Comparison of ENCODE assay signal across 21 cellular contexts in the genomic region with DNA sequence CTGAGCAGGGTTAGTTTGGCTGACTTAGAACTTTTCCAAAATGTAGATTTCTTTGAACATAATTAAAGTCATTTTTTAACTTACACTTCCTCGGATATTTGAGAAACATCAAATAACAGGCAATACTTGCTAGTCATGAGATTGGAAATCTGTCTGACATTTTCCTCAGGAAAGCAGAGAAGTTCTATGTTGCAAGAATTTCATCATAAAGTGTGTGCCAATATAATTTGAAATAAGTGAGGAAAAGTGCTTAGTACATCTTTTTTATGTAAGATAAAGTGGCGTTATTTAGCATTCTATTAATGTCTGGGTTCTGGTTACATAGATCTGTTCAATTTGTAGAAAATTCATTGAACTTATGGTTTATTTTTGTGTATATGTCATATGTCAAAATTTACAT. TPM values are rescaled to one million over a fixed set of nuclear protein-coding genes. Genes with fewer than 3 reads are reported as not detected.
DNase-seq lines count a peak whose midpoint lies in the region; ATAC-seq and TF ChIP-seq lines count a peak whose summit lies in the region.
"Had no signal": no experiment of that assay in that cellular context is flagged by ENCODE, and none has a peak within 500 bp of the region (broad histone marks: within the 10 kb centered on the region; RNA-seq: fewer than 3 reads in every experiment).

No MANE protein-coding gene starts in this region.

- H3K4me1 ChIP-seq in subcutaneous abdominal adipose tissue (ENCODE audit: control insufficient read depth in 5 of 5, insufficient read depth in 5 of 5, low read length in 5 of 5) = peaks cover 0 to 37% (median 9%) of the 10 kb centered on the region in 5 donors

- DNase-seq in SIG-M5 treated with dmso at 0.1 percent for 504 hours (lab: John Stamatoyannopoulos, UW; ENCODE audit: unreplicated experiment) (peak; percentile 7), SIG-M5 (lab: John Stamatoyannopoulos, UW) (no peak), amniotic epithelial cell (ENCODE audit: low read depth) (peak; percentile 62), left lobe of liver (ENCODE audit: low spot score) (no peak), osteocyte (ENCODE audit: extremely low spot score, unreplicated experiment) (no peak), germinal center (ENCODE audit: low spot score) (no peak)
- DNase-seq: Calu3; CD4-positive, CD25-positive, alpha-beta regulatory T cell; DMS79 treated with DMSO at 0.1 percent for 48 hours; MV-4-11; NCI-H1436; NCI-H2081; NCI-H524; RPMI8226 had no signal

- no peak overlapping the region for H3K4me3 ChIP-seq in subcutaneous abdominal adipose tissue (ENCODE audit: low read depth in 1 of 5, low read length in 5 of 5)
- H3K4me3 ChIP-seq: HAP-1, SJSA1 had no signal

- H3K27me3 ChIP-seq in subcutaneous abdominal adipose tissue (ENCODE audit: control insufficient read depth in 5 of 5, insufficient read depth in 4 of 5, low read length in 5 of 5) = no peaks in the 10 kb centered on the region
- H3K27me3 ChIP-seq: SJSA1 had no signal

- ATAC-seq in left lobe of liver (peak; percentile 16), HG03521 (IDR thresholded peaks at IDR 0.05; ENCODE audit: unreplicated experiment) (no peak)

- H3K9me3 Mint-ChIP-seq in osteocyte (ENCODE audit: unreplicated experiment) = no peaks in the 10 kb centered on the region
- H3K9me3 Mint-ChIP-seq: CD4-positive, CD25-positive, alpha-beta regulatory T cell had no signal

- H3K27ac ChIP-seq in subcutaneous abdominal adipose tissue (ENCODE audit: low read depth, low read length) = peak overlapping the region; percentile 20
- H3K27ac ChIP-seq: SJSA1 had no signal

- no peaks in the 10 kb centered on the region for H3K9me3 ChIP-seq in subcutaneous abdominal adipose tissue (ENCODE audit: control insufficient read depth in 5 of 5, low read length in 5 of 5)
- H3K9me3 ChIP-seq: HAP-1, SJSA1 had no signal

- H3K36me3 ChIP-seq in subcutaneous abdominal adipose tissue (ENCODE audit: control insufficient read depth in 5 of 5, insufficient read depth in 5 of 5, low read length in 5 of 5) = peaks cover 4 to 6% (median 6%) of the 10 kb centered on the region in 5 donors
- H3K36me3 ChIP-seq: HAP-1 had no signal

- peaks cover 13% of the 10 kb centered on the region for H3K36me3 Mint-ChIP-seq in osteocyte (ENCODE audit: unreplicated experiment)

- H3K27ac Mint-ChIP-seq in osteocyte (ENCODE audit: unreplicated experiment) = no peak overlapping the region

- H3K9ac ChIP-seq in subcutaneous abdominal adipose tissue (ENCODE audit: low read length in 5 of 5) = peak overlapping the region in 1 of 5 donors; percentile 24

- no peaks in the 10 kb centered on the region for H3K27me3 Mint-ChIP-seq in osteocyte (ENCODE audit: unreplicated experiment)
- H3K27me3 Mint-ChIP-seq: CD4-positive, CD25-positive, alpha-beta regulatory T cell had no signal

- no peak for TF ChIP-seq CTCF in osteocyte (IDR thresholded peaks at IDR 0.05)

- peaks cover 16% of the 10 kb centered on the region for H3K4me1 Mint-ChIP-seq in osteocyte (ENCODE audit: unreplicated experiment)

- no peak overlapping the region for H3K4me3 Mint-ChIP-seq in osteocyte (ENCODE audit: unreplicated experiment)
- H3K4me3 Mint-ChIP-seq: CD4-positive, CD25-positive, alpha-beta regulatory T cell had no signal

RNA-seq across cellular contexts. Expression of gene C5orf47, which starts 48.7 kb away (rescaled TPM):
- total RNA-seq in left lobe of liver (not detected), osteocyte (not detected in 2 replicates)
- total RNA-seq: A172; Calu3; CD4-positive, CD25-positive, alpha-beta regulatory T cell; LHCN-M2; OCI-LY7; SJSA1 had no signal

RNA-seq across cellular contexts. Expression of gene CPEB4, which starts 52.1 kb away (rescaled TPM):
- total RNA-seq in left lobe of liver (28.2 TPM), osteocyte (37.6 and 38.6 TPM in 2 replicates)

Comparison
In these comparisons a context has a peak if more than half of its experiments do, and no peak if none do; other contexts are left out.
1. DNase-seq: peak in SIG-M5 treated with dmso at 0.1 percent for 504 hours (single experiment) and amniotic epithelial cell (single experiment); none in SIG-M5 (single experiment), left lobe of liver (single experiment), osteocyte (single experiment) and germinal center (single experiment).